ENCODE assay signal across 1 cellular context in the genomic region with DNA sequence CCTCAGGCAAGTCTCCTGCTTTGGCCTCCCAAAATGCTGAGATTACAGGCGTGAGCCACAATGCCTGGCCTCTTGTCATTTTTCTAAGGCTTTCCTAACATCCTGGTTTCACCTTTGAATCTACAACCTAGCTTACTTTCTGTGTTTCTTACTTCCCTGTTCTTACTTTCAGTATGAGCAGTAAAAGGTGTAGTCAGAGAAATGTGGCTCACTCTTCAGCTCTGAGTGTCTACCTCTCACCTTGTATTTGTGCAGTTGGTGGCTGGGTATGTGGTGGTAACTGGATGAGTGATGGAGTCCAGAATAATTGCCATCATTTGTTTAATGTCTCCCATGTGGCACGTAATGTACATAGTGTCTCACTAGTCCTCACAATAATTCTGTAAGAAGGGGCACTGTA.
TF ChIP-seq lines count a peak whose summit lies in the region.

No MANE protein-coding gene starts in this region.

TF ChIP-seq in H1, 55 proteins besides CTCF, POLR2A, EP300 and RAD21:
- no peak for TF ChIP-seq CHD2 (IDR thresholded peaks at IDR 0.05; ENCODE audit: low read length)
- no peak for TF ChIP-seq CREB1 (IDR thresholded peaks at IDR 0.05)
- no peak for TF ChIP-seq BRCA1 (IDR thresholded peaks at IDR 0.05; ENCODE audit: low read depth, low read length)
- TF ChIP-seq CTBP2 (IDR thresholded peaks at IDR 0.05; ENCODE audit: borderline replicate concordance, insufficient read depth, insufficient read length, low read length): no peak
- TF ChIP-seq TAF1 (IDR thresholded peaks at IDR 0.05; ENCODE audit: low read depth, low read length): no peak
- TF ChIP-seq FOSL1 (IDR thresholded peaks at IDR 0.05; ENCODE audit: insufficient read depth, low read depth, low read length): no peak
- no peak for TF ChIP-seq PHF8 (conservative IDR thresholded peaks at IDR 0.05; ENCODE audit: low read depth, low read length)
